Comparison of ENCODE assay signal across 23 cellular contexts in the genomic region with DNA sequence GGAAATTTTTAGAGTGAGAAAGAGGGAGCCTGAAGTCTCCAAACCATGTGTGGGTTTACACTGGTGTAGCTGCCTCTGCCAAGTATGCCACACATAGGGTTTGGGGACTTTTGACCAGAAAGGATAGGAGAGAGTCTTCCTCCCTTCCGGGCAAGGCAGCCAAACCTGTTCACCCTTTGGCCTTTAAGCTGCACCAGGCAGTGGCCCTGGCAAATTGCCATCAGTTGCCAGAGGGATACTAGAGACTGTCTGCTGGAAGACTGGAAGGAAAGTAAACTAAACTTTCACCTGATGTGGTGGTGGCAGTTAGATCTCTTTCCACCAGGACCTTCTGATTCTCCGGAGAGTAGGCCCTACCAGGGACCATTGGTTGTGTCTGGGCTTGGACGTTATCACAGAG.
DNase-seq lines count a peak whose midpoint lies in the region; FAIRE-seq and TF ChIP-seq lines count a peak whose summit lies in the region.
"Had no signal": no experiment of that assay in that cellular context is flagged by ENCODE, and none has a peak within 500 bp of the region (broad histone marks: within the 10 kb centered on the region; RNA-seq: fewer than 3 reads in every experiment).

No MANE protein-coding gene starts in this region.

- no peaks in the 10 kb centered on the region for H3K79me1 ChIP-seq in H1 (ENCODE audit: low read depth, low read length)

- H3K4ac ChIP-seq in H1 (replicated peaks; ENCODE audit: insufficient read length, low read depth, low read length) = no peak overlapping the region

- no peak overlapping the region for H3K9ac ChIP-seq in H1 (replicated peaks in 1 of 4; ENCODE audit: extremely low read depth in 1 of 4, low read depth in 3 of 4, low read length in 3 of 4)
- H3K9ac ChIP-seq: BLaER1 treated with 17β-estradiol and CSF1 and Interleukin-3, amounts not matched to agents 10 nM and 100 nM had no signal

- no peaks in the 10 kb centered on the region for H3K36me3 ChIP-seq in H1 (ENCODE audit: control insufficient read depth in 2 of 4, insufficient read depth in 4 of 4, low read length in 3 of 4)
- H3K36me3 ChIP-seq in stomach = no peaks in the 10 kb centered on the region
- H3K36me3 ChIP-seq: BLaER1 treated with 17β-estradiol and CSF1 and Interleukin-3, amounts not matched to agents 10 nM and 100 nM; Peyer's patch had no signal

- 89% methylated on average over 3 of the region's 3 CpGs; no CpG with 5 or more reads in 1 of the 2 experiments for WGBS in H1 (ENCODE audit: extremely low coverage in 1 of 2, insufficient coverage in 1 of 2, insufficient read length in 1 of 2, insufficient replicate concordance in 2 of 2, low coverage in 1 of 2, low lambda C conversion rate in 2 of 2, missing lambda C conversion rate in 1 of 2), 2 experiments
- 65 to 81% (median 71%) methylated on average over 3 of the region's 3 CpGs for WGBS in stomach, 5 donors

- no peak overlapping the region for H3K56ac ChIP-seq in H1 (replicated peaks; ENCODE audit: insufficient read length, low read depth, low read length)

- no peaks in the 10 kb centered on the region for H3K9me3 ChIP-seq in H1 (ENCODE audit: insufficient read depth in 2 of 2, low read depth in 1 of 2, low read length in 1 of 2)
- H3K9me3 ChIP-seq in stomach = no peaks in the 10 kb centered on the region
- H3K9me3 ChIP-seq: Caco-2, Peyer's patch had no signal

- no peak for TF ChIP-seq RAD21 in H1 (IDR thresholded peaks at IDR 0.05 in 1 of 2, conservative IDR thresholded peaks at IDR 0.05 in 1 of 2; ENCODE audit: low read depth in 2 of 2, low read length in 2 of 2)

- TF ChIP-seq POLR2A in H1 (IDR thresholded peaks at IDR 0.05; ENCODE audit: control extremely low read depth in 1 of 2, low read depth in 2 of 2, low read length in 2 of 2) (no peak), stomach (IDR thresholded peaks at IDR 0.05) (no peak)

- no peak overlapping the region for H2BK15ac ChIP-seq in H1 (ENCODE audit: low read length)

- no peaks in the 10 kb centered on the region for H4K20me1 ChIP-seq in H1 (replicated peaks in 1 of 2; ENCODE audit: control insufficient read depth in 1 of 2, insufficient read depth in 2 of 2, low read length in 2 of 2)
- H4K20me1 ChIP-seq: BLaER1 treated with 17β-estradiol and CSF1 and Interleukin-3, amounts not matched to agents 10 nM and 100 nM had no signal

- no peak overlapping the region for H3K23ac ChIP-seq in H1 (ENCODE audit: insufficient read length)

- H3K23me2 ChIP-seq in H1 (ENCODE audit: low read depth, low read length) = no peaks in the 10 kb centered on the region

- intact Hi-C loops in stomach (cut with DNase I; ENCODE audit: low total_unique reads) = no loop called here

- no peak overlapping the region for H2BK12ac ChIP-seq in H1 (ENCODE audit: low read depth, low read length)

- H3K27me3 ChIP-seq in H1 (replicated peaks in 1 of 4; ENCODE audit: control insufficient read depth in 3 of 4, extremely low read depth in 1 of 4, insufficient read depth in 3 of 4, low read length in 3 of 4) (no peaks in the 10 kb centered on the region), stomach (no peaks in the 10 kb centered on the region)
- H3K27me3 ChIP-seq: BLaER1 treated with 17β-estradiol and CSF1 and Interleukin-3, amounts not matched to agents 10 nM and 100 nM; Peyer's patch had no signal

- no peak for FAIRE-seq in H1 (lab: Jason Lieb, UNC)

- no peak overlapping the region for H4K5ac ChIP-seq in H1 (ENCODE audit: insufficient read length, low read depth, low read length)

- no peak overlapping the region for H3K4me3 ChIP-seq in H1 (ENCODE audit: extremely low read depth in 1 of 4, insufficient read depth in 2 of 4, low read depth in 3 of 4, low read length in 4 of 4)
- H3K4me3 ChIP-seq in stomach = no peak overlapping the region
- H3K4me3 ChIP-seq: BLaER1 treated with 17β-estradiol and CSF1 and Interleukin-3, amounts not matched to agents 10 nM and 100 nM; Peyer's patch had no signal

- H3K4me1 ChIP-seq in H1 (replicated peaks in 1 of 4; ENCODE audit: control insufficient read depth in 3 of 4, insufficient read depth in 4 of 4, low read length in 3 of 4) = no peaks in the 10 kb centered on the region
- no peaks in the 10 kb centered on the region for H3K4me1 ChIP-seq in stomach
- H3K4me1 ChIP-seq: Peyer's patch had no signal

- H3K79me2 ChIP-seq in H1 (ENCODE audit: control insufficient read depth in 1 of 2, insufficient read depth in 2 of 2, low read length in 2 of 2) = no peaks in the 10 kb centered on the region

- TF ChIP-seq CTCF in H1 (IDR thresholded peaks at IDR 0.05; ENCODE audit: control extremely low read depth in 1 of 3, insufficient read depth in 1 of 3, low read depth in 1 of 3, low read length in 3 of 3) (no peak), stomach (IDR thresholded peaks at IDR 0.05) (no peak)

- DNase-seq in NCI-H510A treated with DMSO at 0.1 percent for 48 hours (lab: John Stamatoyannopoulos, UW) (peak; percentile 11), NCI-H510A (lab: John Stamatoyannopoulos, UW) (no peak), NCI-H1105 (lab: John Stamatoyannopoulos, UW) (peak; percentile 30), H1 (ENCODE audit: low read depth in 1 of 2, low spot score in 2 of 2) (no peak), stomach (peak; percentile 25), EL (no peak)
- no peak for DNase-seq in activated CD4-positive, alpha-beta T cell treated with anti-CD3 and anti-CD28 coated beads, Interleukin-2, amount 50 U/mL, for 4 hours
- no peak for DNase-seq in stimulated activated CD4-positive, alpha-beta T cell treated with anti-CD3 and anti-CD28 coated beads, Interleukin-2, amount 100 ng/mL, for 24 hours
- DNase-seq: 8988T; Caco-2; CD4-positive, alpha-beta memory T cell; GDM1; GOT3; Kasumi-1; NCI-H1092; NCI-H146; NCI-H2029; NCI-H2171 treated with DMSO at 0.1 percent for 48 hours; NCI-H526 treated with DMSO at 0.1 percent for 48 hours; Peyer's patch; SW 1271; T-helper 17 cell had no signal

- H3K4me2 ChIP-seq in H1 (ENCODE audit: insufficient read depth in 1 of 2, low read depth in 2 of 2, low read length in 2 of 2) = no peak overlapping the region
- H3K4me2 ChIP-seq: BLaER1 treated with 17β-estradiol and CSF1 and Interleukin-3, amounts not matched to agents 10 nM and 100 nM had no signal

- H2AFZ ChIP-seq in H1 (ENCODE audit: low read length) = no peak overlapping the region

- H2AK5ac ChIP-seq in H1 (ENCODE audit: low read depth, low read length) = no peak overlapping the region

- H3K18ac ChIP-seq in H1 (ENCODE audit: extremely low read depth, low read length) = no peak overlapping the region

- POLR2A ChIA-PET in H1 (lab: Charles Lee; ENCODE audit: partially characterized antibody) = no interaction called here

- H4K91ac ChIP-seq in H1 (replicated peaks; ENCODE audit: insufficient read length, low read length) = no peak overlapping the region

- H2BK20ac ChIP-seq in H1 (ENCODE audit: low read length) = no peak overlapping the region

- H3K27ac ChIP-seq in H1 (ENCODE audit: low read depth, low read length) (no peak overlapping the region), stomach (no peak overlapping the region)
- H3K27ac ChIP-seq: BLaER1 treated with 17β-estradiol and CSF1 and Interleukin-3, amounts not matched to agents 10 nM and 100 nM; Peyer's patch had no signal

- no peak overlapping the region for H2BK5ac ChIP-seq in H1 (ENCODE audit: low read depth, low read length)

- 0 out of 2 replicates have a peak overlapping the region, but pooled peaks have one; percentile 31 for H4K8ac ChIP-seq in H1 (ENCODE audit: extremely low read depth, insufficient read depth, low read length)

- TF ChIP-seq EP300 in H1 (IDR thresholded peaks at IDR 0.05; ENCODE audit: borderline replicate concordance in 1 of 2, low read depth in 2 of 2, low read length in 2 of 2) (no peak), stomach (IDR thresholded peaks at IDR 0.05) (no peak)

- no peak overlapping the region for H2BK120ac ChIP-seq in H1 (replicated peaks; ENCODE audit: low read depth, low read length)

- no peak overlapping the region for H3K14ac ChIP-seq in H1 (ENCODE audit: insufficient read length)

- CTCF ChIA-PET in H1 (lab: Charles Lee; ENCODE audit: partially characterized antibody) = no interaction called here

TF ChIP-seq in H1, 55 proteins besides CTCF, POLR2A, EP300 and RAD21:
- TF ChIP-seq SRF (IDR thresholded peaks at IDR 0.05; ENCODE audit: low read depth, low read length) (no peak), CTBP2 (IDR thresholded peaks at IDR 0.05; ENCODE audit: borderline replicate concordance, insufficient read depth, insufficient read length, low read length) (no peak), BACH1 (IDR thresholded peaks at IDR 0.05; ENCODE audit: low read length) (no peak), KDM4A (IDR thresholded peaks at IDR 0.05; ENCODE audit: low read depth, low read length, severe bottlenecking) (no peak), RFX5 (IDR thresholded peaks at IDR 0.05; ENCODE audit: borderline replicate concordance, low read depth, low read length) (no peak)
- TF ChIP-seq, protein P1, sequence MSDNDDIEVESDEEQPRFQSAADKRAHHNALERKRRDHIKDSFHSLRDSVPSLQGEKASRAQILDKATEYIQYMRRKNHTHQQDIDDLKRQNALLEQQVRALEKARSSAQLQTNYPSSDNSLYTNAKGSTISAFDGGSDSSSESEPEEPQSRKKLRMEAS (IDR thresholded peaks at IDR 0.05) = no peak
TF ChIP-seq in H1: peak in this region for 0.

Comparison
In these comparisons a context has a peak if more than half of its experiments do, and no peak if none do; other contexts are left out.
1. DNase-seq: peak in NCI-H510A treated with DMSO at 0.1 percent for 48 hours (single experiment), NCI-H1105 (single experiment) and stomach (single experiment); none in NCI-H510A (single experiment), H1 (0 of 2), activated CD4-positive, alpha-beta T cell treated with anti-CD3 and anti-CD28 coated beads, Interleukin-2, amount 50 U/mL, for 4 hours (0 of 2), stimulated activated CD4-positive, alpha-beta T cell treated with anti-CD3 and anti-CD28 coated beads, Interleukin-2, amount 100 ng/mL, for 24 hours (0 of 2) and EL (single experiment).